8 cellular contexts compared by ENCODE assay signal in genomic region chr4:75940692-75941253, GRCh38. TPM values are rescaled to one million over a fixed set of nuclear protein-coding genes. Genes with fewer than 3 reads are reported as not detected.
DNase-seq lines count a peak whose midpoint lies in the region; ATAC-seq and TF ChIP-seq lines count a peak whose summit lies in the region.

Gene NAAA, minus strand, starts transcription at chr4:75941013. Its CDS starts 64 bp downstream, at chr4:75940949.

- no peaks in the 10 kb centered on the region for H3K9me3 Mint-ChIP-seq in CD4-positive, alpha-beta T cell
- H3K9me3 Mint-ChIP-seq in natural killer cell = no peaks in the 10 kb centered on the region

- POLR2A ChIA-PET in CD4-positive, alpha-beta T cell (lab: Charles Lee) = interaction anchor here (0.6 to 4.1 kb wide), 15 partner anchors 9 to 427 kb away, joined by 3 to 31 read pairs (median 6); partner anchors contain the start of genes G3BP2, NUP54, RCHY1 and SDAD1

- CTCF ChIA-PET in CD4-positive, alpha-beta T cell (lab: Charles Lee) = interaction anchor here (0.7 to 1.2 kb wide), 2 partner anchors 20 to 50 kb away, joined by 3 read pairs; partner anchors contain the start of gene SDAD1

- H3K27ac ChIP-seq in CD4-positive, alpha-beta T cell (ENCODE audit: low read depth, low read length) = peak within 1 kb of the TSS; percentile 79

- DNase-seq in CD4-positive, alpha-beta T cell = peak; percentile 51 to 78 (median 65)
- DNase-seq in activated T-helper 1 cell treated with Interleukin-2 at 50 U/mL for 16 hours (ENCODE audit: low read depth) = peak; percentile 63
- DNase-seq in fibroblast of gingiva (ENCODE audit: low read depth) = peak; percentile 42
- DNase-seq in natural killer cell = peak; percentile 76
- peak; percentile 79 for DNase-seq in stimulated activated naive CD4-positive, alpha-beta T cell treated with Interleukin-2 at 50 U/mL for 16 hours (lab: John Stamatoyannopoulos, UW)

- H3K4me1 Mint-ChIP-seq in CD4-positive, alpha-beta T cell (ENCODE audit: low read depth) = peaks cover 27% of the 10 kb centered on the region
- H3K4me1 Mint-ChIP-seq in natural killer cell = peaks cover 5 to 13% of the 10 kb centered on the region in 2 donors

- intact Hi-C loops in CD4-positive, alpha-beta T cell (cut with DNase I, micrococcal nuclease) = loop anchor here in 1 of 2 experiments (2.0 to 10.0 kb wide), 3 partner anchors 207 to 426 kb away; partner anchors contain the start of genes NUP54, RCHY1 and THAP6
- intact Hi-C loops in natural killer cell (cut with micrococcal nuclease) = loop anchor here (2.0 kb wide), 2 partner anchors 24 to 50 kb away; partner anchors contain the start of gene SDAD1

- peaks cover 34% of the 10 kb centered on the region for H3K36me3 Mint-ChIP-seq in CD4-positive, alpha-beta T cell (ENCODE audit: low read depth)
- no peaks in the 10 kb centered on the region for H3K36me3 Mint-ChIP-seq in natural killer cell

- H3K27me3 ChIP-seq in CD4-positive, alpha-beta T cell (ENCODE audit: control insufficient read depth, insufficient read depth, low read length) = no peaks in the 10 kb centered on the region

- TF ChIP-seq CTCF in CD4-positive, alpha-beta T cell (IDR thresholded peaks at IDR 0.05) = no peak
- TF ChIP-seq CTCF in natural killer cell (IDR thresholded peaks at IDR 0.05) = no peak

- no peaks in the 10 kb centered on the region for H3K27me3 Mint-ChIP-seq in CD4-positive, alpha-beta T cell
- H3K27me3 Mint-ChIP-seq in natural killer cell (ENCODE audit: low read depth in 2 of 2) = no peaks in the 10 kb centered on the region

- ATAC-seq in CD4-positive, alpha-beta T cell (ENCODE audit: poor library complexity) = peak; percentile 83
- ATAC-seq in GM19324 (IDR thresholded peaks at IDR 0.05; ENCODE audit: low FRiP score, unreplicated experiment) (peak; percentile 85), HG03469 (IDR thresholded peaks at IDR 0.05; ENCODE audit: unreplicated experiment) (peak; percentile 45), natural killer cell (peak; percentile 82 to 92 (median 88))

- peak within 1 kb of the TSS; percentile 100 for H3K4me3 Mint-ChIP-seq in CD4-positive, alpha-beta T cell
- peak within 1 kb of the TSS; percentile 92 for H3K4me3 Mint-ChIP-seq in natural killer cell

- no peaks in the 10 kb centered on the region for H3K9me3 ChIP-seq in CD4-positive, alpha-beta T cell (ENCODE audit: control insufficient read depth, low read length)

- peak within 1 kb of the TSS; percentile 95 for H3K27ac Mint-ChIP-seq in CD4-positive, alpha-beta T cell
- H3K27ac Mint-ChIP-seq in natural killer cell = peak within 1 kb of the TSS; percentile 79 to 87

TF ChIP-seq in PFSK-1, 5 proteins besides CTCF, POLR2A, EP300 and RAD21:
- TF ChIP-seq POLR2AphosphoS5 (IDR thresholded peaks at IDR 0.05; ENCODE audit: low read depth, low read length) (peak; percentile 69), TAF1 (IDR thresholded peaks at IDR 0.05; ENCODE audit: borderline replicate concordance, insufficient read depth, low read length) (no peak), REST (IDR thresholded peaks at IDR 0.05; ENCODE audit: insufficient read depth in 1 of 2, low read depth in 2 of 2, low read length in 2 of 2) (peak in 1 of 2 experiments; percentile 32; a peak in 1 of 4 replicates)

RNA-seq across cellular contexts. Expression of gene NAAA, which starts in this region (rescaled TPM):
- total RNA-seq in CD4-positive, alpha-beta T cell = 10 to 100 TPM; 32.6 to 33.3 TPM
- 32.0 TPM for polyA plus RNA-seq in PFSK-1 (2012; ENCODE audit: insufficient read length, low read depth)
- total RNA-seq in natural killer cell = 10 to 100 TPM; 37.8 to 56.3 (median 43.4) TPM

Comparison
In these comparisons a context has a peak if more than half of its experiments do, and no peak if none do; other contexts are left out.
1. Peak in every context shown above with its lines: DNase-seq, ATAC-seq and H3K27ac ChIP-seq.